19 cellular contexts compared by ENCODE assay signal in genomic region chr2:238499731-238500570, GRCh38.
"Had no signal": no experiment of that assay in that cellular context is flagged by ENCODE, and none has a peak within 500 bp of the region (broad histone marks: within the 10 kb centered on the region; RNA-seq: fewer than 3 reads in every experiment).

No MANE protein-coding gene starts in this region.

- H3K27ac ChIP-seq: body of pancreas, hepatocyte, lower lobe of right lung, neutrophil, right lobe of liver, suprapubic skin, vagina had no signal

- H3K9me3 Mint-ChIP-seq: activated CD8-positive, alpha-beta T cell treated with anti-CD3 and anti-CD28 coated beads for 36 hours; activated naive CD4-positive, alpha-beta T cell treated with anti-CD3 and anti-CD28 coated beads for 36 hours; activated T-helper 17 cell treated with anti-CD3 and anti-CD28 coated beads, Interleukin-2, amount 50 U/mL, for 72 hours; central memory CD8-positive, alpha-beta T cell; dendritic cell treated with granulocyte-macrophage colony-stimulating factor and Interleukin-4, amounts not matched to agents 40 ng/mL and 50 ng/mL, for 4 days had no signal

- H3K4me1 ChIP-seq: body of pancreas, lower lobe of right lung, right lobe of liver, suprapubic skin, vagina had no signal

- H3K9me3 ChIP-seq: body of pancreas, lower lobe of right lung, neutrophil, right lobe of liver, suprapubic skin, vagina had no signal

- H2AFZ ChIP-seq: hepatocyte had no signal

- H3K4me2 ChIP-seq: hepatocyte had no signal

- H3K4me3 ChIP-seq: body of pancreas, hepatocyte, lower lobe of right lung, right lobe of liver, suprapubic skin, vagina had no signal

- H3K36me3 ChIP-seq: lower lobe of right lung, neutrophil, right lobe of liver, suprapubic skin, vagina had no signal

- DNase-seq: activated CD4-positive, alpha-beta T cell treated with anti-CD3 and anti-CD28 coated beads for 1 hour; activated CD8-positive, alpha-beta T cell treated with anti-CD3 and anti-CD28 coated beads for 36 hours; activated naive CD4-positive, alpha-beta T cell treated with anti-CD3 and anti-CD28 coated beads for 36 hours; activated T-cell treated with anti-CD3 and anti-CD28 coated beads for 4 hours; body of pancreas; erythroblast; lower lobe of right lung; midbrain; right lobe of liver; stimulated activated naive CD4-positive, alpha-beta T cell treated with Interleukin-2 at 50 U/mL for 16 hours; T-helper 9 cell had no signal

- H3K27me3 ChIP-seq: body of pancreas, hepatocyte, neutrophil, right lobe of liver, suprapubic skin, vagina had no signal

- H3K27me3 Mint-ChIP-seq: activated CD8-positive, alpha-beta T cell treated with anti-CD3 and anti-CD28 coated beads for 36 hours; activated T-helper 17 cell treated with anti-CD3 and anti-CD28 coated beads, Interleukin-2, amount 50 U/mL, for 72 hours; central memory CD8-positive, alpha-beta T cell had no signal

- H3K27ac Mint-ChIP-seq: activated CD8-positive, alpha-beta T cell treated with anti-CD3 and anti-CD28 coated beads for 36 hours; activated naive CD4-positive, alpha-beta T cell treated with anti-CD3 and anti-CD28 coated beads for 36 hours; activated T-helper 17 cell treated with anti-CD3 and anti-CD28 coated beads, Interleukin-2, amount 50 U/mL, for 72 hours; dendritic cell treated with granulocyte-macrophage colony-stimulating factor and Interleukin-4, amounts not matched to agents 40 ng/mL and 50 ng/mL, for 4 days; progenitor cell of endocrine pancreas had no signal

- H3K4me3 Mint-ChIP-seq: activated CD8-positive, alpha-beta T cell treated with anti-CD3 and anti-CD28 coated beads for 36 hours; activated naive CD4-positive, alpha-beta T cell treated with anti-CD3 and anti-CD28 coated beads for 36 hours; activated T-helper 17 cell treated with anti-CD3 and anti-CD28 coated beads, Interleukin-2, amount 50 U/mL, for 72 hours; central memory CD8-positive, alpha-beta T cell; dendritic cell treated with granulocyte-macrophage colony-stimulating factor and Interleukin-4, amounts not matched to agents 40 ng/mL and 50 ng/mL, for 4 days had no signal

- H3K4me1 Mint-ChIP-seq: central memory CD8-positive, alpha-beta T cell had no signal

- ATAC-seq: activated CD8-positive, alpha-beta T cell treated with anti-CD3 and anti-CD28 coated beads for 36 hours; activated T-helper 17 cell treated with anti-CD3 and anti-CD28 coated beads, Interleukin-2, amount 50 U/mL, for 72 hours; body of pancreas; lower lobe of right lung; right lobe of liver had no signal
